20 cellular contexts compared by ENCODE assay signal in genomic region chr7:124130-124949, GRCh38.
A peak's percentile ranks its signal among the peaks of the same experiment; 100 is the strongest.
DNase-seq lines count a peak whose midpoint lies in the region; ATAC-seq lines count a peak whose summit lies in the region.
"Had no signal": no experiment of that assay in that cellular context is flagged by ENCODE, and none has a peak within 500 bp of the region (broad histone marks: within the 10 kb centered on the region; RNA-seq: fewer than 3 reads in every experiment).

No MANE protein-coding gene starts in this region.

- H3K4me3 ChIP-seq in H7 (ENCODE audit: insufficient read depth, low read depth, low read length), result no peak overlapping the region
- H3K4me3 ChIP-seq: body of pancreas, thyroid gland had no signal

- DNase-seq in DMS53 (lab: John Stamatoyannopoulos, UW) (peak; percentile 31), DMS53 treated with DMSO at 0.1 percent for 48 hours (lab: John Stamatoyannopoulos, UW; ENCODE audit: unreplicated experiment) (no peak), H7 (peak; percentile 68), RPMI8226 (peak; percentile 64), mesenteric fat pad (ENCODE audit: low spot score) (peak; percentile 74)
- no peak for DNase-seq in activated CD4-positive, alpha-beta T cell treated with anti-CD3 and anti-CD28 coated beads for 48 hours
- DNase-seq: 8988T; activated CD4-positive, alpha-beta T cell treated with anti-CD3 and anti-CD28 coated beads, Interleukin-2, amount 50 U/mL, for 48 hours; activated naive CD8-positive, alpha-beta T cell treated with anti-CD3 and anti-CD28 coated beads for 36 hours; activated T-cell treated with anti-CD3 and anti-CD28 coated beads, Interleukin-2, amount 50 U/mL, for 4 hours; body of pancreas; DMS 273 treated with DMSO at 0.1 percent for 48 hours; midbrain; MV-4-11; NCI-H2107; NCI-H526 treated with DMSO at 0.1 percent for 48 hours; thyroid gland had no signal

- H3K27me3 ChIP-seq in H7 (ENCODE audit: control insufficient read depth, insufficient read depth, low read length), result no peaks in the 10 kb centered on the region
- H3K27me3 ChIP-seq: body of pancreas, thyroid gland had no signal

- ATAC-seq in HG02973 (IDR thresholded peaks at IDR 0.05; ENCODE audit: unreplicated experiment), result no peak
- ATAC-seq in GM18907 (IDR thresholded peaks at IDR 0.05; ENCODE audit: unreplicated experiment), result no peak
- ATAC-seq: activated T-cell treated with anti-CD3 and anti-CD28 coated beads, Interleukin-2, amount 50 U/mL, for 4 hours; body of pancreas; stimulated activated memory B cell treated with anti-CD40 and anti-IgM and Interleukin-4, amounts not matched to agents 10 μg/mL and 1 μg/mL and 100 μg/mL, for 72 hours had no signal

- H3K36me3 ChIP-seq in H7 (replicated peaks; ENCODE audit: control insufficient read depth, insufficient read depth, low read length), result no peaks in the 10 kb centered on the region
- H3K36me3 ChIP-seq: thyroid gland had no signal

Comparison
In these comparisons a context has a peak if more than half of its experiments do, and no peak if none do; other contexts are left out.
1. DNase-seq: peak in DMS53 (single experiment), H7 (single experiment), RPMI8226 (single experiment) and mesenteric fat pad (single experiment); none in DMS53 treated with DMSO at 0.1 percent for 48 hours (single experiment) and activated CD4-positive, alpha-beta T cell treated with anti-CD3 and anti-CD28 coated beads for 48 hours (single experiment).